In the genomic region with DNA sequence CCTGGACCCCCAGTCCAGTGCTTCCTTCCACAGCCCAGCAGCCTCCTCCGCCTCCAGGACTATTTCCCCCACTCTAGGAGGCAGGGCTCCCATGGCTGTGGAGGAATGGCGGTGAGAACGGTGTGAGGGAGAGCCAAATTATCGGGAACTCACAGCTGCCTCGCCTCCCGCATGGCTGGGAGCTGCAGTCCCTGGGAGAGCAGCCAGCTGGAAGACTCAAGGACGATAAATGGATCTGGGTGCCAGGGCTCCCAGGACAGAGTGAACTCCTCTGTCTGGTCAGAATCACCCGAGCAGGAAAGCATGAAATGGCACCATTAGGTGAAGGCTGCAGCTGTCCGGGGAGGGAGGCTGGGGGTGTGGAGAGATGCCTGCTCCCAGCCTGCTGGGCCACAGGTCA, we compare ENCODE assay signal across 4 cellular contexts. TPM values are rescaled to one million over a fixed set of nuclear protein-coding genes. Genes with fewer than 3 reads are reported as not detected.
"Had no signal": no experiment of that assay in that cellular context is flagged by ENCODE, and none has a peak within 500 bp of the region (broad histone marks: within the 10 kb centered on the region; RNA-seq: fewer than 3 reads in every experiment).

No MANE protein-coding gene starts in this region.

RNA-seq across cellular contexts. Expression of a gene that starts 32.6 kb away (rescaled TPM):
- total RNA-seq: H9, HT-29, IMR-90 had no signal
- polyA plus RNA-seq: GM23338, IMR-90 had no signal
